ENCODE assay signal across 10 cellular contexts in genomic region chr11:57427692-57428082, GRCh38. TPM values are rescaled to one million over a fixed set of nuclear protein-coding genes. Genes with fewer than 3 reads are reported as not detected.
DNase-seq lines count a peak whose midpoint lies in the region; ATAC-seq, FAIRE-seq and TF ChIP-seq lines count a peak whose summit lies in the region.
"Had no signal": no experiment of that assay in that cellular context is flagged by ENCODE, and none has a peak within 500 bp of the region (broad histone marks: within the 10 kb centered on the region; RNA-seq: fewer than 3 reads in every experiment).

No MANE protein-coding gene starts in this region.

- H3K36me3 ChIP-seq in CD4-positive, alpha-beta memory T cell (ENCODE audit: insufficient read depth, low read length) = peaks cover 3% of the 10 kb centered on the region

- H3K27me3 ChIP-seq in CD4-positive, alpha-beta memory T cell (ENCODE audit: insufficient read depth, low read length) = no peaks in the 10 kb centered on the region

- TF ChIP-seq CTCF in D721Med (IDR thresholded peaks at IDR 0.05; ENCODE audit: insufficient read depth, missing control alignments) = no peak

- intact Hi-C loops in CD4-positive, alpha-beta memory T cell (cut with micrococcal nuclease) = loop anchor here (5.0 kb wide), 2 partner anchors 80 to 100 kb away; no protein-coding TSS in a partner anchor
- intact Hi-C loops in activated CD4-positive, alpha-beta memory T cell treated with anti-CD3 and anti-CD28 coated beads for 36 hours (cut with micrococcal nuclease) = loop anchor here (1.0 to 10.0 kb wide), 3 partner anchors 92 to 1717 kb away; partner anchors contain the start of genes FAM111A, MED19, SSRP1 and TMX2
- intact Hi-C loops in posterior vena cava (cut with DNase I) = no loop called here

- H3K4me1 Mint-ChIP-seq in CD4-positive, alpha-beta memory T cell = peaks cover 30 to 51% (median 40%) of the 10 kb centered on the region in 4 donors
- H3K4me1 Mint-ChIP-seq in activated CD4-positive, alpha-beta memory T cell treated with anti-CD3 and anti-CD28 coated beads for 36 hours (ENCODE audit: low read depth) = peaks cover 37% of the 10 kb centered on the region

- no peaks in the 10 kb centered on the region for H3K9me3 Mint-ChIP-seq in CD4-positive, alpha-beta memory T cell
- no peaks in the 10 kb centered on the region for H3K9me3 Mint-ChIP-seq in activated CD4-positive, alpha-beta memory T cell treated with anti-CD3 and anti-CD28 coated beads for 36 hours

- H3K9me3 ChIP-seq in CD4-positive, alpha-beta memory T cell (ENCODE audit: control insufficient read depth in 1 of 2, low read length in 2 of 2) = no peaks in the 10 kb centered on the region

- no peak overlapping the region for H3K4me3 ChIP-seq in CD4-positive, alpha-beta memory T cell (ENCODE audit: low read length in 2 of 2)

- peak overlapping the region in 4 of 7 donors; percentile 78 to 94 (median 88) for H3K27ac Mint-ChIP-seq in CD4-positive, alpha-beta memory T cell
- H3K27ac Mint-ChIP-seq in activated CD4-positive, alpha-beta memory T cell treated with anti-CD3 and anti-CD28 coated beads for 36 hours = peak overlapping the region; percentile 92

- H3K36me3 Mint-ChIP-seq in CD4-positive, alpha-beta memory T cell = peaks cover 4 to 9% of the 10 kb centered on the region in 2 donors
- peaks cover 37% of the 10 kb centered on the region for H3K36me3 Mint-ChIP-seq in activated CD4-positive, alpha-beta memory T cell treated with anti-CD3 and anti-CD28 coated beads for 36 hours

- FAIRE-seq in D721Med (lab: Jason Lieb, UNC) = no peak

- POLR2A ChIA-PET in CD4-positive, alpha-beta memory T cell (lab: Charles Lee; ENCODE audit: partially characterized antibody) = no interaction called here
- POLR2A ChIA-PET in activated CD4-positive, alpha-beta memory T cell treated with anti-CD3 and anti-CD28 coated beads for 36 hours (lab: Charles Lee) = interaction anchor here (0.9 kb wide), 1 partner anchor 92 kb away, joined by 4 read pairs; the partner anchor contains the start of gene SSRP1

- peaks cover 34% of the 10 kb centered on the region for H3K4me1 ChIP-seq in CD4-positive, alpha-beta memory T cell (ENCODE audit: insufficient read depth, low read length)

- H3K27me3 Mint-ChIP-seq in CD4-positive, alpha-beta memory T cell = no peaks in the 10 kb centered on the region
- H3K27me3 Mint-ChIP-seq in activated CD4-positive, alpha-beta memory T cell treated with anti-CD3 and anti-CD28 coated beads for 36 hours = no peaks in the 10 kb centered on the region

- DNase-seq in CD4-positive, alpha-beta memory T cell = no peak
- no peak for DNase-seq in activated CD4-positive, alpha-beta memory T cell treated with anti-CD3 and anti-CD28 coated beads for 36 hours
- DNase-seq in globus pallidus (ENCODE audit: low spot score) = peak; percentile 68
- peak; percentile 91 for DNase-seq in posterior vena cava (ENCODE audit: low spot score)
- DNase-seq in D721Med (ENCODE audit: insufficient read length, low spot score) = no peak
- DNase-seq in NCI-H524 (lab: John Stamatoyannopoulos, UW) = no peak
- DNase-seq in NCI-H2107 (lab: John Stamatoyannopoulos, UW) = no peak
- DNase-seq: NCI-H524 treated with DMSO at 0.1 percent for 48 hours had no signal

- H3K4me3 Mint-ChIP-seq in CD4-positive, alpha-beta memory T cell = peak overlapping the region; percentile 83 to 93 (median 87)
- H3K4me3 Mint-ChIP-seq in activated CD4-positive, alpha-beta memory T cell treated with anti-CD3 and anti-CD28 coated beads for 36 hours = peak overlapping the region; percentile 96

- CTCF ChIA-PET in CD4-positive, alpha-beta memory T cell (lab: Charles Lee; ENCODE audit: partially characterized antibody) = interaction anchor here (0.8 to 5.9 kb wide), 4 partner anchors 30 to 140 kb away, joined by 3 to 56 read pairs (median 4); partner anchors contain the start of gene UBE2L6
- CTCF ChIA-PET in activated CD4-positive, alpha-beta memory T cell treated with anti-CD3 and anti-CD28 coated beads for 36 hours (lab: Charles Lee) = interaction anchor here (0.7 to 7.8 kb wide), 5 partner anchors 30 to 373 kb away, joined by 3 to 57 read pairs (median 3); partner anchors contain the start of gene RTN4RL2

- no peak overlapping the region for H3K27ac ChIP-seq in CD4-positive, alpha-beta memory T cell (ENCODE audit: low read depth, low read length)

- ATAC-seq in GM18498 (IDR thresholded peaks at IDR 0.05; ENCODE audit: unreplicated experiment) = no peak

RNA-seq across cellular contexts. Expression of gene SLC43A3, which starts 0.8 kb away (rescaled TPM):
- 10 to 100 TPM; 15.1 to 15.6 TPM for total RNA-seq in CD4-positive, alpha-beta memory T cell
- polyA plus RNA-seq in CD4-positive, alpha-beta memory T cell = 10 to 100 TPM; 17.7 to 18.5 TPM
- 100 to 1,000 TPM; 170 to 186 TPM for total RNA-seq in activated CD4-positive, alpha-beta memory T cell treated with anti-CD3 and anti-CD28 coated beads for 36 hours
- total RNA-seq in posterior vena cava = 10 to 100 TPM; 72.6 to 84.7 TPM

RNA-seq across cellular contexts. Expression of gene RTN4RL2, which starts 32.6 kb away (rescaled TPM):
- total RNA-seq in CD4-positive, alpha-beta memory T cell = under 1 TPM in 1 of 2 experiments, not detected in 1; 0.17 TPM
- under 1 TPM in 1 of 2 donors, not detected in 1; 0.40 TPM for polyA plus RNA-seq in CD4-positive, alpha-beta memory T cell
- under 1 TPM; 0.36 to 0.51 TPM for total RNA-seq in activated CD4-positive, alpha-beta memory T cell treated with anti-CD3 and anti-CD28 coated beads for 36 hours
- total RNA-seq in posterior vena cava = 1 to 10 TPM; 2.0 to 2.9 TPM

RNA-seq across cellular contexts. Expression of gene PRG2, which starts 37.2 kb away (rescaled TPM):
- total RNA-seq in CD4-positive, alpha-beta memory T cell = under 1 TPM in 1 of 2 experiments, not detected in 1; 0.25 TPM
- polyA plus RNA-seq in CD4-positive, alpha-beta memory T cell = not detected
- 1 to 10 TPM; 1.8 to 2.2 TPM for total RNA-seq in activated CD4-positive, alpha-beta memory T cell treated with anti-CD3 and anti-CD28 coated beads for 36 hours
- under 1 TPM; 0.52 to 0.88 TPM for total RNA-seq in posterior vena cava

RNA-seq across cellular contexts. Expression of gene PRG3, which starts 46.7 kb away (rescaled TPM):
- not detected for total RNA-seq in CD4-positive, alpha-beta memory T cell
- not detected for polyA plus RNA-seq in CD4-positive, alpha-beta memory T cell
- total RNA-seq in activated CD4-positive, alpha-beta memory T cell treated with anti-CD3 and anti-CD28 coated beads for 36 hours = not detected
- total RNA-seq in posterior vena cava = not detected
- total RNA-seq: endothelial cell of umbilical vein had no signal
- polyA plus RNA-seq: endothelial cell of umbilical vein had no signal

Comparison
In these comparisons a context has a peak if more than half of its experiments do, and no peak if none do; other contexts are left out.
1. DNase-seq: peak in globus pallidus (single experiment) and posterior vena cava (single experiment); none in CD4-positive, alpha-beta memory T cell (0 of 5), activated CD4-positive, alpha-beta memory T cell treated with anti-CD3 and anti-CD28 coated beads for 36 hours (single experiment), D721Med (single experiment), NCI-H524 (0 of 2) and NCI-H2107 (single experiment).
2. RNA of gene SLC43A3, which starts 0.8 kb away (total RNA-seq): 170 to 186 TPM in activated CD4-positive, alpha-beta memory T cell treated with anti-CD3 and anti-CD28 coated beads for 36 hours and 72.6 to 84.7 TPM in posterior vena cava; 15.1 to 15.6 TPM in CD4-positive, alpha-beta memory T cell; every median in the first group is over 4 times any median in the second.
3. intact Hi-C loops: an anchor here in CD4-positive, alpha-beta memory T cell (5.0 kb wide) and activated CD4-positive, alpha-beta memory T cell treated with anti-CD3 and anti-CD28 coated beads for 36 hours (1.0 to 10.0 kb wide); none called in posterior vena cava.